In genomic region chr6:108673602-108674001, GRCh38 we compare ENCODE assay signal across 18 cellular contexts.
DNase-seq lines count a peak whose midpoint lies in the region; ATAC-seq, FAIRE-seq and TF ChIP-seq lines count a peak whose summit lies in the region.
"Had no signal": no experiment of that assay in that cellular context is flagged by ENCODE, and none has a peak within 500 bp of the region (broad histone marks: within the 10 kb centered on the region; RNA-seq: fewer than 3 reads in every experiment).

No MANE protein-coding gene starts in this region.

- H3K36me3 ChIP-seq in GM23248 (ENCODE audit: low read depth) (no peaks in the 10 kb centered on the region), colonic mucosa (no peaks in the 10 kb centered on the region), trophoblast cell (ENCODE audit: control insufficient read depth in 1 of 2, insufficient read depth in 2 of 2, low read length in 2 of 2) (peaks cover 1% of the 10 kb centered on the region in 2 experiments), pancreas (peaks cover 0 to 3% (median under 1%) of the 10 kb centered on the region in 3 donors), left ventricle myocardium inferior (peaks cover under 1% of the 10 kb centered on the region)

- DNase-seq in GM23248: peak; percentile 46
- DNase-seq in NCI-H69 (lab: John Stamatoyannopoulos, UW): peak; percentile 44
- peak; percentile 85 for DNase-seq in colonic mucosa
- DNase-seq in trophoblast cell: no peak
- no peak for DNase-seq in pancreas
- DNase-seq in left ventricle myocardium inferior: no peak
- no peak for DNase-seq in T-helper 9 cell
- DNase-seq: activated CD4-positive, alpha-beta memory T cell treated with anti-CD3 and anti-CD28 coated beads, Interleukin-2, amount 10 ng/mL, durations not matched to agents 7 days and 5 days; activated naive CD8-positive, alpha-beta T cell treated with anti-CD3 and anti-CD28 coated beads for 36 hours; activated T-cell treated with anti-CD3 and anti-CD28 coated beads, Interleukin-2, amount 50 U/mL, for 48 hours; HFFc6; left lung; NCI-H1105; posterior cingulate gyrus had no signal

- intact Hi-C loops in colonic mucosa (cut with DNase I): no loop called here
- intact Hi-C loops in pancreas (cut with DNase I): loop anchor here in 1 of 3 donors (10.0 kb wide), 1 partner anchor 99 kb away; no protein-coding TSS in a partner anchor
- intact Hi-C loops in left ventricle myocardium inferior (cut with micrococcal nuclease): loop anchor here (10.0 kb wide), 1 partner anchor 221 kb away; no protein-coding TSS in a partner anchor

- ATAC-seq in HG03520 (IDR thresholded peaks at IDR 0.05; ENCODE audit: unreplicated experiment): no peak
- ATAC-seq in pancreas: no peak
- ATAC-seq: left lung, SK-N-SH treated with all-trans-retinoic acid at 6 μM for 48 hours had no signal

- H3K79me2 ChIP-seq in GM23248 (ENCODE audit: insufficient read depth) (peaks cover 100% of the 10 kb centered on the region), trophoblast cell (ENCODE audit: control insufficient read depth, insufficient read depth, low read length, poor library complexity) (peaks cover 5% of the 10 kb centered on the region)

- no peak overlapping the region for H3K14ac ChIP-seq in trophoblast cell (ENCODE audit: low read length)

- no peaks in the 10 kb centered on the region for H3K9me3 ChIP-seq in GM23248 (ENCODE audit: low read depth)
- H3K9me3 ChIP-seq in colonic mucosa: no peaks in the 10 kb centered on the region
- H3K9me3 ChIP-seq in trophoblast cell (ENCODE audit: insufficient read depth, low read depth, low read length): no peaks in the 10 kb centered on the region
- H3K9me3 ChIP-seq in pancreas: no peaks in the 10 kb centered on the region
- H3K9me3 ChIP-seq in left ventricle myocardium inferior (replicated peaks): no peaks in the 10 kb centered on the region
- H3K9me3 ChIP-seq: left lung, tibial nerve had no signal

- no peaks in the 10 kb centered on the region for H3F3A ChIP-seq in GM23248 (ENCODE audit: insufficient read depth)

- no peak overlapping the region for H3K4ac ChIP-seq in trophoblast cell (ENCODE audit: low read depth, low read length)

- FAIRE-seq in pancreas (lab: Jason Lieb, UNC): no peak

- H2BK12ac ChIP-seq in trophoblast cell (ENCODE audit: low read length): no peak overlapping the region

- H3K9me2 ChIP-seq in GM23248 (ENCODE audit: insufficient read depth): no peaks in the 10 kb centered on the region

- H3K27me3 ChIP-seq in GM23248 (replicated peaks; ENCODE audit: insufficient read depth) (no peaks in the 10 kb centered on the region), colonic mucosa (no peaks in the 10 kb centered on the region), trophoblast cell (ENCODE audit: insufficient read depth, low read length) (no peaks in the 10 kb centered on the region), pancreas (no peaks in the 10 kb centered on the region), left ventricle myocardium inferior (ENCODE audit: low read depth) (no peaks in the 10 kb centered on the region)
- H3K27me3 ChIP-seq: left lung, tibial nerve had no signal

- H4K12ac ChIP-seq in trophoblast cell (ENCODE audit: low read depth, low read length): no peak overlapping the region

- H3K4me3 ChIP-seq in GM23248 (no peak overlapping the region), colonic mucosa (no peak overlapping the region), trophoblast cell (ENCODE audit: low read depth, low read length) (no peak overlapping the region), pancreas (no peak overlapping the region), left ventricle myocardium inferior (no peak overlapping the region)
- H3K4me3 ChIP-seq: left lung, skin epidermis, tibial nerve had no signal

- in situ Hi-C loops in GM23248 (cut with MboI): no loop called here

- no peak overlapping the region for H4K8ac ChIP-seq in trophoblast cell (ENCODE audit: low read depth, low read length)

- H4K91ac ChIP-seq in trophoblast cell (ENCODE audit: low read depth, low read length): no peak overlapping the region

- 0 out of 2 replicates have a peak, but pooled peaks cover 3% of the 10 kb centered on the region for H3K4me1 ChIP-seq in GM23248 (ENCODE audit: insufficient read depth)
- H3K4me1 ChIP-seq in colonic mucosa: peaks cover 22% of the 10 kb centered on the region
- peaks cover 7 to 10% of the 10 kb centered on the region in 2 experiments for H3K4me1 ChIP-seq in trophoblast cell (ENCODE audit: control insufficient read depth in 1 of 2, insufficient read depth in 2 of 2, low read length in 2 of 2)
- peaks cover 26 to 71% (median 52%) of the 10 kb centered on the region in 3 donors for H3K4me1 ChIP-seq in pancreas
- peaks cover 100% of the 10 kb centered on the region for H3K4me1 ChIP-seq in left ventricle myocardium inferior

- H3K23ac ChIP-seq in trophoblast cell (ENCODE audit: low read length): no peak overlapping the region

- no peak overlapping the region for H2AFZ ChIP-seq in GM23248
- H2AFZ ChIP-seq in trophoblast cell (ENCODE audit: insufficient read depth, low read length, poor library complexity): no peak overlapping the region

- H3K18ac ChIP-seq in trophoblast cell (ENCODE audit: low read length): peak overlapping the region; percentile 56

- H3K9ac ChIP-seq in GM23248: no peak overlapping the region
- H3K9ac ChIP-seq in colonic mucosa (ENCODE audit: low read depth in 2 of 2, low read length in 2 of 2): no peak overlapping the region
- no peak overlapping the region for H3K9ac ChIP-seq in trophoblast cell (ENCODE audit: low read length)

- 0 out of 2 replicates have a peak, but pooled peaks cover 8% of the 10 kb centered on the region for H4K20me1 ChIP-seq in GM23248 (ENCODE audit: insufficient read depth)

- H3K27ac ChIP-seq in GM23248: no peak overlapping the region
- H3K27ac ChIP-seq in colonic mucosa: peak overlapping the region; percentile 41
- no peak overlapping the region for H3K27ac ChIP-seq in trophoblast cell (ENCODE audit: low read depth, low read length)
- H3K27ac ChIP-seq in pancreas: no peak overlapping the region
- H3K27ac ChIP-seq in left ventricle myocardium inferior (replicated peaks): no peak overlapping the region
- H3K27ac ChIP-seq: tibial nerve had no signal

- H2BK5ac ChIP-seq in trophoblast cell (ENCODE audit: low read depth, low read length, poor library complexity): no peak overlapping the region

- H2BK120ac ChIP-seq in trophoblast cell (ENCODE audit: insufficient read depth, low read length, poor library complexity): no peak overlapping the region

- TF ChIP-seq CTCF in colonic mucosa (IDR thresholded peaks at IDR 0.05) (no peak), pancreas (IDR thresholded peaks at IDR 0.05) (no peak), left ventricle myocardium inferior (IDR thresholded peaks at IDR 0.05; ENCODE audit: borderline replicate concordance) (no peak)

- no peak overlapping the region for H2AK5ac ChIP-seq in trophoblast cell (ENCODE audit: low read length)

- no peaks in the 10 kb centered on the region for H3K79me1 ChIP-seq in trophoblast cell (ENCODE audit: low read length)

- 55 to 71% methylated on average over 2 of the region's 2 CpGs for WGBS in GM23248 (ENCODE audit: low coverage in 1 of 2, low lambda C conversion rate in 2 of 2, missing lambda C conversion rate in 2 of 2), 2 experiments
- WGBS in trophoblast cell (ENCODE audit: extremely low coverage, insufficient coverage, insufficient read length): no CpG with 5 or more reads among the region's 2 CpGs
- WGBS in pancreas, 2 donors: 50 to 70% methylated on average over 2 of the region's 2 CpGs

- H3K4me2 ChIP-seq in GM23248 (ENCODE audit: unreplicated experiment) (no peak overlapping the region), trophoblast cell (ENCODE audit: low read length) (no peak overlapping the region)

Comparison
In these comparisons a context has a peak if more than half of its experiments do, and no peak if none do; other contexts are left out.
1. DNase-seq: peak in GM23248 (single experiment), NCI-H69 (single experiment) and colonic mucosa (single experiment); none in trophoblast cell (0 of 2), pancreas (0 of 6), left ventricle myocardium inferior (single experiment) and T-helper 9 cell (single experiment).